Comparison of ENCODE assay signal across 8 cellular contexts in genomic region chr11:61581030-61581928, GRCh38. TPM values are rescaled to one million over a fixed set of nuclear protein-coding genes. Genes with fewer than 3 reads are reported as not detected.
DNase-seq lines count a peak whose midpoint lies in the region; ATAC-seq, FAIRE-seq and TF ChIP-seq lines count a peak whose summit lies in the region.

SYT7 (minus strand) TSS chr11:61581076; CDS start chr11:61580820, 256 bp downstream.

- 1 to 2% methylated on average over 48 to 63 of the region's 96 CpGs for WGBS in mesodermal cell (ENCODE audit: insufficient coverage in 2 of 2), 2 experiments

- peak; percentile 79 for ATAC-seq in GM21515 (IDR thresholded peaks at IDR 0.05; ENCODE audit: unreplicated experiment)

- H3K4me3 Mint-ChIP-seq in Caco-2 (ENCODE audit: unreplicated experiment), result peak within 1 kb of the TSS; percentile 74

- H3K27me3 ChIP-seq in Caco-2 (replicated peaks; ENCODE audit: control insufficient read depth, insufficient read depth, low read length) (no peaks in the 10 kb centered on the region), HUES6 (ENCODE audit: control insufficient read depth, insufficient read depth, low read length) (peaks cover 50% of the 10 kb centered on the region), NT2/D1 (ENCODE audit: insufficient read depth, insufficient read length) (peaks cover 53% of the 10 kb centered on the region)

- TF ChIP-seq CTCF in Caco-2 (IDR thresholded peaks at IDR 0.05; ENCODE audit: insufficient read depth in 1 of 2, low read depth in 1 of 2, low read length in 1 of 2, severe bottlenecking in 1 of 2, unreplicated experiment in 1 of 2), result no peak

- peaks cover 11% of the 10 kb centered on the region for H3K4me1 ChIP-seq in Caco-2
- H3K4me1 ChIP-seq in HUES6 (ENCODE audit: control insufficient read depth, insufficient read depth, low read length), result peaks cover 26% of the 10 kb centered on the region
- peaks cover 41% of the 10 kb centered on the region for H3K4me1 ChIP-seq in NT2/D1 (ENCODE audit: insufficient read depth, insufficient read length)
- H3K4me1 ChIP-seq in mesodermal cell (ENCODE audit: control insufficient read depth, insufficient read depth, low read length, poor library complexity, severe bottlenecking), result peaks cover 8% of the 10 kb centered on the region

- no TSS peak for BruUV-seq in Caco-2 (replicated peaks; lab: Mats Ljungman, UMichigan)

- H3K36me3 ChIP-seq in Caco-2 (ENCODE audit: control insufficient read depth, insufficient read depth, low read length) (no peaks in the 10 kb centered on the region), HUES6 (ENCODE audit: control insufficient read depth, insufficient read depth, low read length) (no peaks in the 10 kb centered on the region), NT2/D1 (ENCODE audit: insufficient read depth, insufficient read length, low read length) (no peaks in the 10 kb centered on the region), mesodermal cell (ENCODE audit: control insufficient read depth, insufficient read depth, low read length) (no peaks in the 10 kb centered on the region)

- H3K27ac Mint-ChIP-seq in Caco-2 (ENCODE audit: unreplicated experiment), result peak within 1 kb of the TSS; percentile 62

- H3K4me3 ChIP-seq in Caco-2 (ENCODE audit: low read depth, low read length) (peak within 1 kb of the TSS; percentile 80), HUES6 (ENCODE audit: low read depth, low read length) (peak within 1 kb of the TSS; percentile 66), NT2/D1 (ENCODE audit: insufficient read length, low read depth) (peak within 1 kb of the TSS; percentile 67), mesodermal cell (ENCODE audit: extremely low read depth, insufficient read depth, low read length, poor library complexity, severe bottlenecking) (peak within 1 kb of the TSS; percentile 26)

- H3K27ac ChIP-seq in HUES6 (ENCODE audit: low read depth, low read length) (no peak within 1 kb of the TSS), mesodermal cell (ENCODE audit: low read depth, low read length, severe bottlenecking) (no peak within 1 kb of the TSS)

- peak; percentile 97 to 100 for DNase-seq in Caco-2
- DNase-seq in NT2/D1 (ENCODE audit: low read depth, low spot score), result peak; percentile 98
- DNase-seq in activated CD8-positive, alpha-beta memory T cell treated with anti-CD3 and anti-CD28 coated beads, Interleukin-2, amount 50 U/mL, for 4 hours, result peak; percentile 95
- peak; percentile 95 for DNase-seq in stimulated activated CD8-positive, alpha-beta memory T cell treated with anti-CD3 and anti-CD28 coated beads, Interleukin-15, amount 100 ng/mL, for 1 hour (ENCODE audit: low read depth)

- H3K4me1 Mint-ChIP-seq in Caco-2 (ENCODE audit: low read depth, unreplicated experiment), result peaks cover 21% of the 10 kb centered on the region

- CTCF ChIA-PET in Caco-2 (lab: Charles Lee), result interaction anchor here (0.7 to 1.1 kb wide), 2 partner anchors 47 to 56 kb away, joined by 4 to 8 read pairs; no protein-coding TSS in a partner anchor

- peak; percentile 37 for FAIRE-seq in endometrium (lab: Jason Lieb, UNC)

- H3K9ac ChIP-seq in HUES6 (ENCODE audit: low read length) (peak within 1 kb of the TSS; percentile 62), NT2/D1 (ENCODE audit: insufficient read length, low read depth) (peak within 1 kb of the TSS; percentile 89)

- intact Hi-C loops in Caco-2 (cut with micrococcal nuclease; ENCODE audit: unreplicated experiment), result loop anchor here (1.0 to 2.0 kb wide), 3 partner anchors 28 to 72 kb away; partner anchors contain the start of gene LRRC10B

- H3K27me3 Mint-ChIP-seq in Caco-2 (ENCODE audit: insufficient read depth, unreplicated experiment), result no peaks in the 10 kb centered on the region

- H3K9me3 Mint-ChIP-seq in Caco-2 (ENCODE audit: unreplicated experiment), result no peaks in the 10 kb centered on the region

- peaks cover 6% of the 10 kb centered on the region for H3K36me3 Mint-ChIP-seq in Caco-2 (ENCODE audit: insufficient read depth, unreplicated experiment)

- H3K9me3 ChIP-seq in Caco-2 (no peaks in the 10 kb centered on the region), HUES6 (ENCODE audit: control insufficient read depth, insufficient read depth, low read depth, low read length) (no peaks in the 10 kb centered on the region), NT2/D1 (ENCODE audit: insufficient read depth, low read length) (no peaks in the 10 kb centered on the region), mesodermal cell (ENCODE audit: control insufficient read depth, low read length) (no peaks in the 10 kb centered on the region)

- POLR2A ChIA-PET in Caco-2 (lab: Charles Lee), result no interaction called here

RNA-seq across cellular contexts. Expression of gene SYT7, which starts in this region (rescaled TPM):
- 32.8 and 33.5 TPM in 2 replicates for total RNA-seq in Caco-2 (2022)
- polyA plus RNA-seq in mesodermal cell (2013, experiment 1 of 2), result 2.1 TPM
- polyA plus RNA-seq in mesodermal cell (2013, experiment 2 of 2), result 1.4 TPM

Comparison
In these comparisons a context has a peak if more than half of its experiments do, and no peak if none do; other contexts are left out.
1. H3K4me3 ChIP-seq: peak in every context shown above with its lines; median percentile 80 in Caco-2; 67 in NT2/D1; 66 in HUES6; 26 in mesodermal cell.